Comparison of ENCODE assay signal across 8 cellular contexts in the genomic region with DNA sequence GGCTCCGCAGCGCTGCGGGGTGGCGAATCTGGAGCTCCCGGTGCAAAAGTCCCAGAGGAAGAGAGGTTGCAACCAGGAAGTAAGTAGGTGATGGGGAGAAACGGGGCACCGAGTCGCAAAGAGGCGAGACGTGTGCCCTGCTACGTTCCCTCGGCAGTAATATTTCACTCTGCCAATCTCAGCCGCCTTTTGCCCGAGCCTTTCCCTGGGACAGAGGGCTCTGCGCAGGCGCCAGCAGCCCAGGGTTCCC. TPM values are rescaled to one million over a fixed set of nuclear protein-coding genes. Genes with fewer than 3 reads are reported as not detected.
A peak's percentile ranks its signal among the peaks of the same experiment; 100 is the strongest.
DNase-seq lines count a peak whose midpoint lies in the region; ATAC-seq and TF ChIP-seq lines count a peak whose summit lies in the region.

A gene (minus strand): TSS at position 171 of the 250 bp plus-strand sequence. CDS start 495 bp downstream, outside the sequence.

- peak within 1 kb of the TSS; percentile 92 to 96 for H3K27ac ChIP-seq in lung (ENCODE audit: low read depth in 1 of 2, low read length in 1 of 2)

- DNase-seq in activated T-cell treated with anti-CD3 and anti-CD28 coated beads, Interleukin-2, amount 50 U/mL, for 24 hours: no peak
- DNase-seq in activated T-cell treated with anti-CD3 and anti-CD28 coated beads, Interleukin-2, amount 50 U/mL, for 48 hours: no peak
- DNase-seq in cardiac fibroblast (ENCODE audit: low read depth in 2 of 2) (no peak), lung (ENCODE audit: low spot score) (no peak), ureter (ENCODE audit: low spot score) (no peak), kidney glomerular epithelial cell (lab: John Stamatoyannopoulos, UW) (no peak), nucleus accumbens (lab: John Stamatoyannopoulos, UW) (no peak)
- DNase-seq in stimulated activated naive CD4-positive, alpha-beta T cell treated with Interleukin-2 at 50 U/mL for 16 hours (lab: John Stamatoyannopoulos, UW): no peak

- H3K36me3 ChIP-seq in lung (ENCODE audit: control insufficient read depth in 2 of 2, insufficient read depth in 2 of 2, low read length in 2 of 2): peaks cover 0 to 11% of the 10 kb centered on the region in 2 donors

- no peaks in the 10 kb centered on the region for H3K27me3 Mint-ChIP-seq in activated T-cell treated with anti-CD3 and anti-CD28 coated beads, Interleukin-2, amount 50 U/mL, for 24 hours

- peak within 1 kb of the TSS; percentile 64 to 87 for H3K4me3 ChIP-seq in cardiac fibroblast (replicated peaks in 1 of 2; ENCODE audit: low read depth in 2 of 2, low read length in 2 of 2)
- H3K4me3 ChIP-seq in lung: peak within 1 kb of the TSS; percentile 78

- H3K4me1 ChIP-seq in lung (ENCODE audit: control insufficient read depth in 2 of 2, insufficient read depth in 2 of 2, low read length in 2 of 2): peaks cover 36 to 43% of the 10 kb centered on the region in 2 donors

- TF ChIP-seq CTCF in cardiac fibroblast (IDR thresholded peaks at IDR 0.05; ENCODE audit: low read depth, low read length) (no peak), lung (IDR thresholded peaks at IDR 0.05; ENCODE audit: control extremely low read depth, extremely low read depth) (no peak)

- H3K4me1 Mint-ChIP-seq in activated T-cell treated with anti-CD3 and anti-CD28 coated beads, Interleukin-2, amount 50 U/mL, for 24 hours (ENCODE audit: low read depth): peaks cover 93% of the 10 kb centered on the region

- H3K27ac Mint-ChIP-seq in activated T-cell treated with anti-CD3 and anti-CD28 coated beads, Interleukin-2, amount 50 U/mL, for 24 hours: peak within 1 kb of the TSS; percentile 95

- ATAC-seq in lung (ENCODE audit: insufficient read depth, low FRiP score): no peak

- peaks cover 45% of the 10 kb centered on the region for H3K36me3 Mint-ChIP-seq in activated T-cell treated with anti-CD3 and anti-CD28 coated beads, Interleukin-2, amount 50 U/mL, for 24 hours (ENCODE audit: low read depth)

- no peaks in the 10 kb centered on the region for H3K9me3 ChIP-seq in lung (ENCODE audit: control insufficient read depth in 2 of 2, insufficient read depth in 1 of 2, low read length in 1 of 2)

- 0% methylated on average over 16 of the region's 16 CpGs for WGBS in lung, 2 donors

- no peaks in the 10 kb centered on the region for H3K9me3 Mint-ChIP-seq in activated T-cell treated with anti-CD3 and anti-CD28 coated beads, Interleukin-2, amount 50 U/mL, for 24 hours

- H3K4me3 Mint-ChIP-seq in activated T-cell treated with anti-CD3 and anti-CD28 coated beads, Interleukin-2, amount 50 U/mL, for 24 hours: peak within 1 kb of the TSS; percentile 89

- H3K27me3 ChIP-seq in lung (ENCODE audit: control insufficient read depth, insufficient read depth): no peaks in the 10 kb centered on the region

RNA-seq across cellular contexts. Expression of the gene that starts here (rescaled TPM):
- total RNA-seq in lung (10 to 100 TPM in 1 of 2 donors, 1 to 10 TPM in 1; 3.2 to 19.4 TPM), ureter (26.0 TPM)
- polyA plus RNA-seq in lung: 10 to 100 TPM in 1 of 2 donors, 1 to 10 TPM in 1; 8.7 to 19.6 TPM
